Comparison of ENCODE assay signal across 23 cellular contexts in the genomic region with DNA sequence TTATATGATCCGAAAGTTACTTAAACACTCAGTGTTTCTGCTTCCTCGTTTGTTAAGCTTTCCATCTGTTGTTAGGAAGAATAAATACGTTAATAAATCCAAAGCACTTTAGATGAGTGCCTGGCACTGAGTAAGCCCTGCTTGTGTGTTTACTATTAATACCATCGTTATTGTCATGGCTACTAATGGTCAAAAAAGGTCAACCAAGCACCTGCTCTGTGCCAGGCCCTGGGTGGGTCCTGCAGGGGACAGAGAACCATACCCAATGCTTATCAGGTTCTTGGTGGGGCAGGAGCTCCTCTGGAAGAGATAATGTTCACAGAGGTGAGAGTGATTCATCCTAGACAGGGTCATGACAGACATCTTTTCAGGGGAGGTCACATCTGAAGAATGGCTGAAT. TPM values are rescaled to one million over a fixed set of nuclear protein-coding genes. Genes with fewer than 3 reads are reported as not detected.
"Had no signal": no experiment of that assay in that cellular context is flagged by ENCODE, and none has a peak within 500 bp of the region (broad histone marks: within the 10 kb centered on the region; RNA-seq: fewer than 3 reads in every experiment).

No MANE protein-coding gene starts in this region.

- H3K27me3 ChIP-seq: colonic mucosa, gastrocnemius medialis, heart right ventricle, left lung had no signal

- DNase-seq: colonic mucosa; cortex of kidney; effector CD8-positive, alpha-beta T cell; effector memory CD8-positive, alpha-beta T cell; endodermal cell; erythroblast; esophagus squamous epithelium; foreskin fibroblast; foreskin melanocyte; gastrocnemius medialis; glutamatergic neuron; head of caudate nucleus; heart right ventricle; hippocampal formation; left cardiac atrium; left lung; lower lobe of right lung; mesendoderm; midbrain had no signal

- H3K9me3 Mint-ChIP-seq: dendritic cell treated with granulocyte-macrophage colony-stimulating factor and Interleukin-4, amounts not matched to agents 40 ng/mL and 50 ng/mL, for 4 days; effector memory CD8-positive, alpha-beta T cell; endodermal cell had no signal

- ATAC-seq: effector memory CD8-positive, alpha-beta T cell; esophagus mucosa; gastrocnemius medialis; left lung; lower lobe of right lung had no signal

- H3K4me1 Mint-ChIP-seq: endodermal cell had no signal

- H3K27ac ChIP-seq: colonic mucosa, epithelial cell of prostate, esophagus squamous epithelium, gastrocnemius medialis, heart right ventricle, left lung, lower lobe of right lung had no signal

- H3K9me3 ChIP-seq: colonic mucosa, esophagus squamous epithelium, gastrocnemius medialis, heart right ventricle, left lung, lower lobe of right lung had no signal

- H3K27ac Mint-ChIP-seq: dendritic cell treated with granulocyte-macrophage colony-stimulating factor and Interleukin-4, amounts not matched to agents 40 ng/mL and 50 ng/mL, for 4 days; effector memory CD8-positive, alpha-beta T cell; endodermal cell had no signal

- H3K27me3 Mint-ChIP-seq: dendritic cell treated with granulocyte-macrophage colony-stimulating factor and Interleukin-4, amounts not matched to agents 40 ng/mL and 50 ng/mL, for 4 days had no signal

- H3K4me3 Mint-ChIP-seq: dendritic cell treated with granulocyte-macrophage colony-stimulating factor and Interleukin-4, amounts not matched to agents 40 ng/mL and 50 ng/mL, for 4 days; effector memory CD8-positive, alpha-beta T cell; endodermal cell had no signal

- H3K4me3 ChIP-seq: colonic mucosa, esophagus squamous epithelium, gastrocnemius medialis, heart right ventricle, left lung, lower lobe of right lung had no signal

- H3K36me3 ChIP-seq: colonic mucosa, heart right ventricle, left lung, lower lobe of right lung had no signal

- H3K4me1 ChIP-seq: colonic mucosa, esophagus squamous epithelium, gastrocnemius medialis, heart right ventricle, left lung, lower lobe of right lung had no signal

RNA-seq across cellular contexts. Expression of gene GALNT15, which starts 39.9 kb away (rescaled TPM):
- total RNA-seq: mononuclear cell had no signal
